In the genomic region with DNA sequence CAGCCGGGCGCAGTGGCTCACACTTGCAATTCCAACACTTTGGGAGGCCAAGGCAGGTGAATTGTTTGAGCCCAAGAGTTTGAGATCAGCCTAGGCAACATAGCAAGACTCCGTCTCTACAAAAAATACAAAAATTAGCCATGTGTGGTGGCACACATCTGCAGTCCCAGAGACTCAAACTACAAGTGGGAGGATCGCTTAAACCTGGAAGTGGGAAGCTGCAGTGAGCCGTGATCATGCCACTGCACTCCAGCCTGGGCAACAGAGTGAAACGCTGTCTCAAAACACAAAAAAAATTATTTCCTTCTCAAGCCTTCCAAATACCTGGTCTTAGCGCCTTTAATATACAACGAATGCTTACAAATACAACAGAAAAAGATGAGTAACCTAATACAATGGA, we compare ENCODE assay signal across 23 cellular contexts. TPM values are rescaled to one million over a fixed set of nuclear protein-coding genes. Genes with fewer than 3 reads are reported as not detected.
A peak's percentile ranks its signal among the peaks of the same experiment; 100 is the strongest.
DNase-seq lines count a peak whose midpoint lies in the region; TF ChIP-seq lines count a peak whose summit lies in the region.
"Had no signal": no experiment of that assay in that cellular context is flagged by ENCODE, and none has a peak within 500 bp of the region (broad histone marks: within the 10 kb centered on the region; RNA-seq: fewer than 3 reads in every experiment).

No MANE protein-coding gene starts in this region.

- intact Hi-C loops in thyroid gland (cut with DNase I), result no loop called here

- no peaks in the 10 kb centered on the region for H3K9me3 ChIP-seq in BLaER1 treated with 17β-estradiol and CSF1 and Interleukin-3, amounts not matched to agents 10 nM and 100 nM (replicated peaks in 1 of 11)
- no peaks in the 10 kb centered on the region for H3K9me3 ChIP-seq in thyroid gland
- H3K9me3 ChIP-seq: BE2C had no signal

- no peak for TF ChIP-seq CTCF in thyroid gland (IDR thresholded peaks at IDR 0.05)

- peak overlapping the region in 10 of 11 experiments; percentile 1 to 68 (median 48); a peak in 16 of 22 replicates for H3K4me2 ChIP-seq in BLaER1 treated with 17β-estradiol and CSF1 and Interleukin-3, amounts not matched to agents 10 nM and 100 nM

- no peak overlapping the region for H3K9ac ChIP-seq in BLaER1 treated with 17β-estradiol and CSF1 and Interleukin-3, amounts not matched to agents 10 nM and 100 nM

- H4K20me1 ChIP-seq in BLaER1 treated with 17β-estradiol and CSF1 and Interleukin-3, amounts not matched to agents 10 nM and 100 nM, result no peaks in the 10 kb centered on the region

- H3K27me3 ChIP-seq in BLaER1 treated with 17β-estradiol and CSF1 and Interleukin-3, amounts not matched to agents 10 nM and 100 nM, result peaks cover 0 to 8% (median 0%) of the 10 kb centered on the region in 11 experiments; a peak in 2 of 22 replicates
- H3K27me3 ChIP-seq in thyroid gland, result no peaks in the 10 kb centered on the region
- H3K27me3 ChIP-seq: BE2C had no signal

- no peak for TF ChIP-seq POLR2A in thyroid gland (IDR thresholded peaks at IDR 0.05)

- WGBS in thyroid gland, 2 donors, result 29 to 43% methylated on average over 8 of the region's 8 CpGs

- no peaks in the 10 kb centered on the region for H3K36me3 ChIP-seq in BLaER1 treated with 17β-estradiol and CSF1 and Interleukin-3, amounts not matched to agents 10 nM and 100 nM
- no peaks in the 10 kb centered on the region for H3K36me3 ChIP-seq in thyroid gland
- H3K36me3 ChIP-seq: BE2C had no signal

- peaks cover 24 to 57% (median 54%) of the 10 kb centered on the region in 10 experiments for H3K4me1 ChIP-seq in BLaER1 treated with 17β-estradiol and CSF1 and Interleukin-3, amounts not matched to agents 10 nM and 100 nM
- H3K4me1 ChIP-seq in thyroid gland, result no peaks in the 10 kb centered on the region
- H3K4me1 ChIP-seq: BE2C had no signal

- no peak overlapping the region; a peak in 1 of 22 replicates for H3K27ac ChIP-seq in BLaER1 treated with 17β-estradiol and CSF1 and Interleukin-3, amounts not matched to agents 10 nM and 100 nM
- H3K27ac ChIP-seq in thyroid gland, result no peak overlapping the region

- no peak overlapping the region for H3K4me3 ChIP-seq in BLaER1 treated with 17β-estradiol and CSF1 and Interleukin-3, amounts not matched to agents 10 nM and 100 nM
- no peak overlapping the region for H3K4me3 ChIP-seq in thyroid gland (replicated peaks in 1 of 3)

- peak; percentile 51 for DNase-seq in left kidney (ENCODE audit: low read depth, low spot score)
- peak; percentile 62 to 67 for DNase-seq in thyroid gland
- no peak for DNase-seq in activated T-cell treated with anti-CD3 and anti-CD28 coated beads, Interleukin-2, amount 50 U/mL, for 48 hours
- no peak for DNase-seq in KBM-7
- DNase-seq in dedifferentiated amniotic fluid mesenchymal stem cell (ENCODE audit: extremely low spot score), result no peak
- DNase-seq: 8988T; ACHN; BE2C; C1 segment of cervical spinal cord; CD4-positive, alpha-beta memory T cell; CD4-positive, CD25-positive, alpha-beta regulatory T cell; CD8-positive, alpha-beta memory T cell; COR-L47; DMS 273 treated with DMSO at 0.1 percent for 48 hours; DMS153; DMS53; DMS79; DND-41; EL; GF-D8 had no signal

- in situ Hi-C loops in KBM-7 (cut with MboI; ENCODE audit: low pct_unique_long_range_greater_than_20kb, low sequenced_read_pairs), result no loop called here

RNA-seq across cellular contexts. Expression of a gene that starts 19.7 kb away (rescaled TPM):
- 1 to 10 TPM in 3 of 4 donors, under 1 TPM in 1; 0.54 to 1.7 (median 1.1) TPM for total RNA-seq in thyroid gland

RNA-seq across cellular contexts. Expression of a gene that starts 27.5 kb away (rescaled TPM):
- not detected for total RNA-seq in thyroid gland
- total RNA-seq: A673; CD4-positive, CD25-positive, alpha-beta regulatory T cell; Daoy had no signal

RNA-seq across cellular contexts. Expression of a gene that starts 38.6 kb away (rescaled TPM):
- 1 to 10 TPM; 1.7 to 3.5 (median 2.7) TPM for total RNA-seq in thyroid gland

Comparison
In these comparisons a context has a peak if more than half of its experiments do, and no peak if none do; other contexts are left out.
1. DNase-seq: peak in left kidney (single experiment) and thyroid gland (2 of 2); none in activated T-cell treated with anti-CD3 and anti-CD28 coated beads, Interleukin-2, amount 50 U/mL, for 48 hours (0 of 2), KBM-7 (single experiment) and dedifferentiated amniotic fluid mesenchymal stem cell (single experiment).